In the genomic region with DNA sequence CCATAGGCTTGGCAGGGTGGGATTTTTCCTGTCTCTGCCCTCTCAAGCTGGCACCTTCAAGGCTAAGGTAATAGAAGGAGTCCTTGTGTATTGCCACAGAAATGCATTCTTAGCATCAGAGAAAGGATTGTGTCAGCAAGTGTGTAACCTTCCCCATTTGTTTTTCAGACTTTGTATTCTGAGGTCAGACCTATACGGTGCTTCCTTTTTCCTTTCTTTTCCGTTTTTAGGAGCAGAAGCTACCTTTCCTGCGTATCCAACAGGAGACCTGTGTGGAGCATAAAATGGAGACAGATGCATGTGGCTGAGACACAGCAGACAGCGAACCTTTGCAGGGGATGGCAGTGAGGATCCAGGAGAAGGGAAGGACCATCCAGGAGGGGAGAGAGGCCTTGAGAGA, we compare ENCODE assay signal across 1 cellular context.
A peak's percentile ranks its signal among the peaks of the same experiment; 100 is the strongest.
TF ChIP-seq lines count a peak whose summit lies in the region.

No MANE protein-coding gene starts in this region.

TF ChIP-seq in K562, 482 proteins besides CTCF, POLR2A, EP300 and RAD21 (continued from another document and continues in another):
- TF ChIP-seq, protein P1, sequence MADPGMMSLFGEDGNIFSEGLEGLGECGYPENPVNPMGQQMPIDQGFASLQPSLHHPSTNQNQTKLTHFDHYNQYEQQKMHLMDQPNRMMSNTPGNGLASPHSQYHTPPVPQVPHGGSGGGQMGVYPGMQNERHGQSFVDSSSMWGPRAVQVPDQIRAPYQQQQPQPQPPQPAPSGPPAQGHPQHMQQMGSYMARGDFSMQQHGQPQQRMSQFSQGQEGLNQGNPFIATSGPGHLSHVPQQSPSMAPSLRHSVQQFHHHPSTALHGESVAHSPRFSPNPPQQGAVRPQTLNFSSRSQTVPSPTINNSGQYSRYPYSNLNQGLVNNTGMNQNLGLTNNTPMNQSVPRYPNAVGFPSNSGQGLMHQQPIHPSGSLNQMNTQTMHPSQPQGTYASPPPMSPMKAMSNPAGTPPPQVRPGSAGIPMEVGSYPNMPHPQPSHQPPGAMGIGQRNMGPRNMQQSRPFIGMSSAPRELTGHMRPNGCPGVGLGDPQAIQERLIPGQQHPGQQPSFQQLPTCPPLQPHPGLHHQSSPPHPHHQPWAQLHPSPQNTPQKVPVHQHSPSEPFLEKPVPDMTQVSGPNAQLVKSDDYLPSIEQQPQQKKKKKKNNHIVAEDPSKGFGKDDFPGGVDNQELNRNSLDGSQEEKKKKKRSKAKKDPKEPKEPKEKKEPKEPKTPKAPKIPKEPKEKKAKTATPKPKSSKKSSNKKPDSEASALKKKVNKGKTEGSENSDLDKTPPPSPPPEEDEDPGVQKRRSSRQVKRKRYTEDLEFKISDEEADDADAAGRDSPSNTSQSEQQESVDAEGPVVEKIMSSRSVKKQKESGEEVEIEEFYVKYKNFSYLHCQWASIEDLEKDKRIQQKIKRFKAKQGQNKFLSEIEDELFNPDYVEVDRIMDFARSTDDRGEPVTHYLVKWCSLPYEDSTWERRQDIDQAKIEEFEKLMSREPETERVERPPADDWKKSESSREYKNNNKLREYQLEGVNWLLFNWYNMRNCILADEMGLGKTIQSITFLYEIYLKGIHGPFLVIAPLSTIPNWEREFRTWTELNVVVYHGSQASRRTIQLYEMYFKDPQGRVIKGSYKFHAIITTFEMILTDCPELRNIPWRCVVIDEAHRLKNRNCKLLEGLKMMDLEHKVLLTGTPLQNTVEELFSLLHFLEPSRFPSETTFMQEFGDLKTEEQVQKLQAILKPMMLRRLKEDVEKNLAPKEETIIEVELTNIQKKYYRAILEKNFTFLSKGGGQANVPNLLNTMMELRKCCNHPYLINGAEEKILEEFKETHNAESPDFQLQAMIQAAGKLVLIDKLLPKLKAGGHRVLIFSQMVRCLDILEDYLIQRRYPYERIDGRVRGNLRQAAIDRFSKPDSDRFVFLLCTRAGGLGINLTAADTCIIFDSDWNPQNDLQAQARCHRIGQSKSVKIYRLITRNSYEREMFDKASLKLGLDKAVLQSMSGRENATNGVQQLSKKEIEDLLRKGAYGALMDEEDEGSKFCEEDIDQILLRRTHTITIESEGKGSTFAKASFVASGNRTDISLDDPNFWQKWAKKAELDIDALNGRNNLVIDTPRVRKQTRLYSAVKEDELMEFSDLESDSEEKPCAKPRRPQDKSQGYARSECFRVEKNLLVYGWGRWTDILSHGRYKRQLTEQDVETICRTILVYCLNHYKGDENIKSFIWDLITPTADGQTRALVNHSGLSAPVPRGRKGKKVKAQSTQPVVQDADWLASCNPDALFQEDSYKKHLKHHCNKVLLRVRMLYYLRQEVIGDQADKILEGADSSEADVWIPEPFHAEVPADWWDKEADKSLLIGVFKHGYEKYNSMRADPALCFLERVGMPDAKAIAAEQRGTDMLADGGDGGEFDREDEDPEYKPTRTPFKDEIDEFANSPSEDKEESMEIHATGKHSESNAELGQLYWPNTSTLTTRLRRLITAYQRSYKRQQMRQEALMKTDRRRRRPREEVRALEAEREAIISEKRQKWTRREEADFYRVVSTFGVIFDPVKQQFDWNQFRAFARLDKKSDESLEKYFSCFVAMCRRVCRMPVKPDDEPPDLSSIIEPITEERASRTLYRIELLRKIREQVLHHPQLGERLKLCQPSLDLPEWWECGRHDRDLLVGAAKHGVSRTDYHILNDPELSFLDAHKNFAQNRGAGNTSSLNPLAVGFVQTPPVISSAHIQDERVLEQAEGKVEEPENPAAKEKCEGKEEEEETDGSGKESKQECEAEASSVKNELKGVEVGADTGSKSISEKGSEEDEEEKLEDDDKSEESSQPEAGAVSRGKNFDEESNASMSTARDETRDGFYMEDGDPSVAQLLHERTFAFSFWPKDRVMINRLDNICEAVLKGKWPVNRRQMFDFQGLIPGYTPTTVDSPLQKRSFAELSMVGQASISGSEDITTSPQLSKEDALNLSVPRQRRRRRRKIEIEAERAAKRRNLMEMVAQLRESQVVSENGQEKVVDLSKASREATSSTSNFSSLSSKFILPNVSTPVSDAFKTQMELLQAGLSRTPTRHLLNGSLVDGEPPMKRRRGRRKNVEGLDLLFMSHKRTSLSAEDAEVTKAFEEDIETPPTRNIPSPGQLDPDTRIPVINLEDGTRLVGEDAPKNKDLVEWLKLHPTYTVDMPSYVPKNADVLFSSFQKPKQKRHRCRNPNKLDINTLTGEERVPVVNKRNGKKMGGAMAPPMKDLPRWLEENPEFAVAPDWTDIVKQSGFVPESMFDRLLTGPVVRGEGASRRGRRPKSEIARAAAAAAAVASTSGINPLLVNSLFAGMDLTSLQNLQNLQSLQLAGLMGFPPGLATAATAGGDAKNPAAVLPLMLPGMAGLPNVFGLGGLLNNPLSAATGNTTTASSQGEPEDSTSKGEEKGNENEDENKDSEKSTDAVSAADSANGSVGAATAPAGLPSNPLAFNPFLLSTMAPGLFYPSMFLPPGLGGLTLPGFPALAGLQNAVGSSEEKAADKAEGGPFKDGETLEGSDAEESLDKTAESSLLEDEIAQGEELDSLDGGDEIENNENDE (IDR thresholded peaks at IDR 0.05; ENCODE audit: low read depth, low read length) = no peak
- TF ChIP-seq RBFOX2 (IDR thresholded peaks at IDR 0.05; ENCODE audit: low read depth, low read length) (no peak), GABPB1 (CRISPR knock-in tag; IDR thresholded peaks at IDR 0.05) (no peak), ZBTB17 (CRISPR knock-in tag; IDR thresholded peaks at IDR 0.05) (peak; percentile 81), BACH1 (tag; IDR thresholded peaks at IDR 0.05) (no peak), MTF1 (CRISPR knock-in tag; IDR thresholded peaks at IDR 0.05; ENCODE audit: borderline replicate concordance) (peak; percentile 47; the same call in 1 of the 2 replicates), GATA2 (CRISPR knock-in tag; IDR thresholded peaks at IDR 0.05) (no peak), POLR2G (IDR thresholded peaks at IDR 0.05; ENCODE audit: low read depth, low read length) (no peak), ASH1L (IDR thresholded peaks at IDR 0.05; ENCODE audit: borderline replicate concordance, low read depth, partially characterized antibody) (no peak), ZNF79 (CRISPR knock-in tag; IDR thresholded peaks at IDR 0.05; ENCODE audit: low read depth) (peak; percentile 65; the same call in 1 of the 2 replicates), MTA1 (IDR thresholded peaks at IDR 0.05; ENCODE audit: borderline replicate concordance) (no peak), SMAD4 (CRISPR knock-in tag; conservative IDR thresholded peaks at IDR 0.05) (peak; percentile 62), SNRNP70 (optimal IDR thresholded peaks at IDR 0.05; ENCODE audit: low read depth, low read length) (no peak), ZNF165 (CRISPR knock-in tag; IDR thresholded peaks at IDR 0.05; ENCODE audit: borderline replicate concordance) (0 out of 2 replicates have a peak, but pooled peaks have one; percentile 66), EHMT2 (IDR thresholded peaks at IDR 0.05) (no peak), HIVEP1 (CRISPR knock-in tag; IDR thresholded peaks at IDR 0.05) (0 out of 2 replicates have a peak, but pooled peaks have one; percentile 30), SMAD3 (CRISPR knock-in tag; conservative IDR thresholded peaks at IDR 0.05) (peak; percentile 60; the same call in 1 of the 2 replicates), ZNF830 (CRISPR knock-in tag; IDR thresholded peaks at IDR 0.05) (no peak), ZNF436 (CRISPR knock-in tag; IDR thresholded peaks at IDR 0.05) (0 out of 2 replicates have a peak, but pooled peaks have one; percentile 47)
- TF ChIP-seq, protein P2, sequence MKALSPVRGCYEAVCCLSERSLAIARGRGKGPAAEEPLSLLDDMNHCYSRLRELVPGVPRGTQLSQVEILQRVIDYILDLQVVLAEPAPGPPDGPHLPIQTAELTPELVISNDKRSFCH (CRISPR knock-in tag; IDR thresholded peaks at IDR 0.05) = no peak
- TF ChIP-seq, protein P2 (tag; IDR thresholded peaks at IDR 0.05) = peak; percentile 81; the same call in 1 of the 2 replicates
- TF ChIP-seq, protein P3, sequence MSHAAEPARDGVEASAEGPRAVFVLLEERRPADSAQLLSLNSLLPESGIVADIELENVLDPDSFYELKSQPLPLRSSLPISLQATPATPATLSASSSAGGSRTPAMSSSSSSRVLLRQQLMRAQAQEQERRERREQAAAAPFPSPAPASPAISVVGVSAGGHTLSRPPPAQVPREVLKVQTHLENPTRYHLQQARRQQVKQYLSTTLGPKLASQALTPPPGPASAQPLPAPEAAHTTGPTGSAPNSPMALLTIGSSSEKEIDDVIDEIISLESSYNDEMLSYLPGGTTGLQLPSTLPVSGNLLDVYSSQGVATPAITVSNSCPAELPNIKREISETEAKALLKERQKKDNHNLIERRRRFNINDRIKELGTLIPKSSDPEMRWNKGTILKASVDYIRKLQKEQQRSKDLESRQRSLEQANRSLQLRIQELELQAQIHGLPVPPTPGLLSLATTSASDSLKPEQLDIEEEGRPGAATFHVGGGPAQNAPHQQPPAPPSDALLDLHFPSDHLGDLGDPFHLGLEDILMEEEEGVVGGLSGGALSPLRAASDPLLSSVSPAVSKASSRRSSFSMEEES (CRISPR knock-in tag; IDR thresholded peaks at IDR 0.05) = no peak
- TF ChIP-seq, protein P4, sequence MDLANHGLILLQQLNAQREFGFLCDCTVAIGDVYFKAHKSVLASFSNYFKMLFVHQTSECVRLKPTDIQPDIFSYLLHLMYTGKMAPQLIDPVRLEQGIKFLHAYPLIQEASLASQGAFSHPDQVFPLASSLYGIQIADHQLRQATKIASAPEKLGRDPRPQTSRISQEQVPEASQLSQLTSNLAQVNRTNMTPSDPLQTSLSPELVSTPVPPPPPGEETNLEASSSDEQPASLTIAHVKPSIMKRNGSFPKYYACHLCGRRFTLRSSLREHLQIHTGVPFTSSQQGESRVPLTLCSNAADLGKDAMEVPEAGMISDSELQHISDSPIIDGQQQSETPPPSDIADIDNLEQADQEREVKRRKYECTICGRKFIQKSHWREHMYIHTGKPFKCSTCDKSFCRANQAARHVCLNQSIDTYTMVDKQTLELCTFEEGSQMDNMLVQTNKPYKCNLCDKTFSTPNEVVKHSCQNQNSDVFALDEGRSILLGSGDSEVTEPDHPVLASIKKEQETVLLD (IDR thresholded peaks at IDR 0.05) = no peak
- TF ChIP-seq, protein P5, sequence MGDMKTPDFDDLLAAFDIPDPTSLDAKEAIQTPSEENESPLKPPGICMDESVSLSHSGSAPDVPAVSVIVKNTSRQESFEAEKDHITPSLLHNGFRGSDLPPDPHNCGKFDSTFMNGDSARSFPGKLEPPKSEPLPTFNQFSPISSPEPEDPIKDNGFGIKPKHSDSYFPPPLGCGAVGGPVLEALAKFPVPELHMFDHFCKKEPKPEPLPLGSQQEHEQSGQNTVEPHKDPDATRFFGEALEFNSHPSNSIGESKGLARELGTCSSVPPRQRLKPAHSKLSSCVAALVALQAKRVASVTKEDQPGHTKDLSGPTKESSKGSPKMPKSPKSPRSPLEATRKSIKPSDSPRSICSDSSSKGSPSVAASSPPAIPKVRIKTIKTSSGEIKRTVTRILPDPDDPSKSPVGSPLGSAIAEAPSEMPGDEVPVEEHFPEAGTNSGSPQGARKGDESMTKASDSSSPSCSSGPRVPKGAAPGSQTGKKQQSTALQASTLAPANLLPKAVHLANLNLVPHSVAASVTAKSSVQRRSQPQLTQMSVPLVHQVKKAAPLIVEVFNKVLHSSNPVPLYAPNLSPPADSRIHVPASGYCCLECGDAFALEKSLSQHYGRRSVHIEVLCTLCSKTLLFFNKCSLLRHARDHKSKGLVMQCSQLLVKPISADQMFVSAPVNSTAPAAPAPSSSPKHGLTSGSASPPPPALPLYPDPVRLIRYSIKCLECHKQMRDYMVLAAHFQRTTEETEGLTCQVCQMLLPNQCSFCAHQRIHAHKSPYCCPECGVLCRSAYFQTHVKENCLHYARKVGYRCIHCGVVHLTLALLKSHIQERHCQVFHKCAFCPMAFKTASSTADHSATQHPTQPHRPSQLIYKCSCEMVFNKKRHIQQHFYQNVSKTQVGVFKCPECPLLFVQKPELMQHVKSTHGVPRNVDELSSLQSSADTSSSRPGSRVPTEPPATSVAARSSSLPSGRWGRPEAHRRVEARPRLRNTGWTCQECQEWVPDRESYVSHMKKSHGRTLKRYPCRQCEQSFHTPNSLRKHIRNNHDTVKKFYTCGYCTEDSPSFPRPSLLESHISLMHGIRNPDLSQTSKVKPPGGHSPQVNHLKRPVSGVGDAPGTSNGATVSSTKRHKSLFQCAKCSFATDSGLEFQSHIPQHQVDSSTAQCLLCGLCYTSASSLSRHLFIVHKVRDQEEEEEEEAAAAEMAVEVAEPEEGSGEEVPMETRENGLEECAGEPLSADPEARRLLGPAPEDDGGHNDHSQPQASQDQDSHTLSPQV (IDR thresholded peaks at IDR 0.05) = no peak
- TF ChIP-seq, protein P6, sequence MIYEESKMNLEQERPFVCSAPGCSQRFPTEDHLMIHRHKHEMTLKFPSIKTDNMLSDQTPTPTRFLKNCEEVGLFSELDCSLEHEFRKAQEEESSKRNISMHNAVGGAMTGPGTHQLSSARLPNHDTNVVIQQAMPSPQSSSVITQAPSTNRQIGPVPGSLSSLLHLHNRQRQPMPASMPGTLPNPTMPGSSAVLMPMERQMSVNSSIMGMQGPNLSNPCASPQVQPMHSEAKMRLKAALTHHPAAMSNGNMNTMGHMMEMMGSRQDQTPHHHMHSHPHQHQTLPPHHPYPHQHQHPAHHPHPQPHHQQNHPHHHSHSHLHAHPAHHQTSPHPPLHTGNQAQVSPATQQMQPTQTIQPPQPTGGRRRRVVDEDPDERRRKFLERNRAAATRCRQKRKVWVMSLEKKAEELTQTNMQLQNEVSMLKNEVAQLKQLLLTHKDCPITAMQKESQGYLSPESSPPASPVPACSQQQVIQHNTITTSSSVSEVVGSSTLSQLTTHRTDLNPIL (CRISPR knock-in tag; IDR thresholded peaks at IDR 0.05) = no peak
- TF ChIP-seq, protein P7, sequence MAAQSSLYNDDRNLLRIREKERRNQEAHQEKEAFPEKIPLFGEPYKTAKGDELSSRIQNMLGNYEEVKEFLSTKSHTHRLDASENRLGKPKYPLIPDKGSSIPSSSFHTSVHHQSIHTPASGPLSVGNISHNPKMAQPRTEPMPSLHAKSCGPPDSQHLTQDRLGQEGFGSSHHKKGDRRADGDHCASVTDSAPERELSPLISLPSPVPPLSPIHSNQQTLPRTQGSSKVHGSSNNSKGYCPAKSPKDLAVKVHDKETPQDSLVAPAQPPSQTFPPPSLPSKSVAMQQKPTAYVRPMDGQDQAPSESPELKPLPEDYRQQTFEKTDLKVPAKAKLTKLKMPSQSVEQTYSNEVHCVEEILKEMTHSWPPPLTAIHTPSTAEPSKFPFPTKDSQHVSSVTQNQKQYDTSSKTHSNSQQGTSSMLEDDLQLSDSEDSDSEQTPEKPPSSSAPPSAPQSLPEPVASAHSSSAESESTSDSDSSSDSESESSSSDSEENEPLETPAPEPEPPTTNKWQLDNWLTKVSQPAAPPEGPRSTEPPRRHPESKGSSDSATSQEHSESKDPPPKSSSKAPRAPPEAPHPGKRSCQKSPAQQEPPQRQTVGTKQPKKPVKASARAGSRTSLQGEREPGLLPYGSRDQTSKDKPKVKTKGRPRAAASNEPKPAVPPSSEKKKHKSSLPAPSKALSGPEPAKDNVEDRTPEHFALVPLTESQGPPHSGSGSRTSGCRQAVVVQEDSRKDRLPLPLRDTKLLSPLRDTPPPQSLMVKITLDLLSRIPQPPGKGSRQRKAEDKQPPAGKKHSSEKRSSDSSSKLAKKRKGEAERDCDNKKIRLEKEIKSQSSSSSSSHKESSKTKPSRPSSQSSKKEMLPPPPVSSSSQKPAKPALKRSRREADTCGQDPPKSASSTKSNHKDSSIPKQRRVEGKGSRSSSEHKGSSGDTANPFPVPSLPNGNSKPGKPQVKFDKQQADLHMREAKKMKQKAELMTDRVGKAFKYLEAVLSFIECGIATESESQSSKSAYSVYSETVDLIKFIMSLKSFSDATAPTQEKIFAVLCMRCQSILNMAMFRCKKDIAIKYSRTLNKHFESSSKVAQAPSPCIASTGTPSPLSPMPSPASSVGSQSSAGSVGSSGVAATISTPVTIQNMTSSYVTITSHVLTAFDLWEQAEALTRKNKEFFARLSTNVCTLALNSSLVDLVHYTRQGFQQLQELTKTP (IDR thresholded peaks at IDR 0.05; ENCODE audit: low read depth in 1 of 2, partially characterized antibody in 2 of 2) = no peak
